In the genomic region with DNA sequence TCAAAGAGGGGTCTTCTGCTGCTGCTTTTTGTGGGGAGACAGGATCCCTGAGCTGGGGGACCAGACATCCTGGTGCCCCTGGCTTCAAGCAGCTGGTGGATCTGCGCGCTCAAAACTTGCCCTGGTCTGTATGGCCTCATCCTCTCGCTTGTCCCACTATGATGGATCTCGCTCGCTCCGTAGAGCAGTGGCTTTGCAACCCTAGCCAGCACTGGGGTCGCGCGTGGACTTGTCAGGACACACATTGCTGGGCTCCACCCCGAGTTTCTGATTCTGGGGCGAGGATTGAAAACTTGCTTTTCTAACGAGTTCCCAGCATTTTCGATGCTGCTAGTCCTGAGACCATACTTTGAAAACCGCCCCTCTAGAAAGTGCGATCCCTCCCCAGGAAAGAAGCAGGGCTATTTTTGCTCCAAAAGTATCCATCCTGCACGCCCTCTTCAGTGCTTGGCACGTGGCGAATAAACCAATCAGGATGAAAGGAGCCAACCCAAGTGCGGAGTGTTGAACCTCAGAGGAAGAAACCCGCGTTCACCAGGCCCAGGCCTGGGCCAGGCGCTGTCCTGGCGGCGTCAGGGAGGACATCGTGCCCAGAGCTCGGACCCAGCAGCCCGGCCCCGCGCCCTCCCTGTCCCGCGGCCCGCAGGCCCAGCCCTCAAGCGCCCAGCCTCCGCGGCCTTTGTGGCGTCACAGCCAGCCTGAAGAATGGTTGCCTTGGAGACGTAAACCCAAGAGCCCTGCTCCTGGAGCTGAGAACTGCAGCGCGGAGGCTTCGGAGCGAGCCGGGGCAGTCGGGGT, we compare ENCODE assay signal across 9 cellular contexts. TPM values are rescaled to one million over a fixed set of nuclear protein-coding genes. Genes with fewer than 3 reads are reported as not detected.
DNase-seq lines count a peak whose midpoint lies in the region; ATAC-seq and TF ChIP-seq lines count a peak whose summit lies in the region.
"Had no signal": no experiment of that assay in that cellular context is flagged by ENCODE, and none has a peak within 500 bp of the region (broad histone marks: within the 10 kb centered on the region; RNA-seq: fewer than 3 reads in every experiment).

A gene (plus strand): TSS at position 731 of the 798 bp plus-strand sequence. CDS start 1,092 bp downstream, outside the sequence.

- H3K9me2 ChIP-seq in OCI-LY7 (ENCODE audit: insufficient read depth, low read length) (no peaks in the 10 kb centered on the region), MM.1S (replicated peaks; ENCODE audit: insufficient read depth, low read length) (no peaks in the 10 kb centered on the region)

- 32 to 71% (median 35%) methylated on average over 19 to 43 of the region's 43 CpGs for WGBS in stomach, 5 donors

- H2AFZ ChIP-seq in OCI-LY7 (ENCODE audit: low read length) (no peak within 1 kb of the TSS), MM.1S (ENCODE audit: low read length) (no peak within 1 kb of the TSS)

- no peak for ATAC-seq in HG02884 (IDR thresholded peaks at IDR 0.05; ENCODE audit: unreplicated experiment)
- ATAC-seq in T-cell (replicated peaks in 1 of 4): no peak

- TF ChIP-seq EP300 in stomach (IDR thresholded peaks at IDR 0.05): no peak

- TF ChIP-seq POLR2A in stomach (IDR thresholded peaks at IDR 0.05): no peak

- H3K4me1 Mint-ChIP-seq in chondrocyte (ENCODE audit: low read depth) (peaks cover 3% of the 10 kb centered on the region), T-cell (peaks cover 3 to 9% (median 5%) of the 10 kb centered on the region in 3 donors)

- H3K27ac ChIP-seq in stomach (no peak within 1 kb of the TSS), OCI-LY7 (ENCODE audit: low read depth, low read length, poor library complexity, severe bottlenecking) (no peak within 1 kb of the TSS), MM.1S (ENCODE audit: low read length) (no peak within 1 kb of the TSS)

- H3K9ac ChIP-seq in MM.1S (ENCODE audit: low read length): no peak within 1 kb of the TSS

- H3K27ac Mint-ChIP-seq in chondrocyte (ENCODE audit: unreplicated experiment) (no peak within 1 kb of the TSS), T-cell (no peak within 1 kb of the TSS)

- H3K27me3 Mint-ChIP-seq in chondrocyte (ENCODE audit: low read depth) (peaks cover 30% of the 10 kb centered on the region), T-cell (peaks cover 62 to 65% of the 10 kb centered on the region in 2 donors)

- H3K4me2 ChIP-seq in OCI-LY7 (ENCODE audit: low read length) (no peak within 1 kb of the TSS), MM.1S (ENCODE audit: low read depth, low read length) (no peak within 1 kb of the TSS)

- intact Hi-C loops in stomach (cut with DNase I; ENCODE audit: low total_unique reads) (loop anchor here (5.0 to 10.0 kb wide), 2 partner anchors 137 to 270 kb away; no protein-coding TSS in a partner anchor), OCI-LY7 (cut with micrococcal nuclease; ENCODE audit: unreplicated experiment) (no loop called here)

- POLR2A ChIA-PET in T-cell (lab: Charles Lee) (no interaction called here), OCI-LY7 (lab: Charles Lee) (no interaction called here)

- no TSS peak for BruUV-seq in OCI-LY7 (replicated peaks; lab: Mats Ljungman, UMichigan)

- H3K9me3 ChIP-seq in stomach (no peaks in the 10 kb centered on the region), OCI-LY7 (ENCODE audit: low read length) (no peaks in the 10 kb centered on the region), MM.1S (replicated peaks; ENCODE audit: insufficient read depth, low read length) (no peaks in the 10 kb centered on the region)

- TF ChIP-seq CTCF in chondrocyte (IDR thresholded peaks at IDR 0.05) (no peak), stomach (IDR thresholded peaks at IDR 0.05) (no peak), OCI-LY7 (conservative IDR thresholded peaks at IDR 0.05; ENCODE audit: low read length) (no peak), MM.1S (IDR thresholded peaks at IDR 0.05; ENCODE audit: low read length) (no peak)

- H3F3A ChIP-seq in MM.1S (ENCODE audit: insufficient read depth, low read length): peaks cover 18% of the 10 kb centered on the region

- peaks cover 0 to 40% (median 19%) of the 10 kb centered on the region in 3 donors for H3K27me3 ChIP-seq in stomach
- H3K27me3 ChIP-seq in MM.1S (replicated peaks; ENCODE audit: insufficient read depth, low read length): no peaks in the 10 kb centered on the region

- H3K4me1 ChIP-seq in stomach (peaks cover 9 to 16% (median 10%) of the 10 kb centered on the region in 4 donors), OCI-LY7 (ENCODE audit: insufficient read depth, low read length, poor library complexity, severe bottlenecking) (peaks cover 9% of the 10 kb centered on the region), MM.1S (ENCODE audit: low read length) (peaks cover 49% of the 10 kb centered on the region)

- H3K36me3 Mint-ChIP-seq in chondrocyte (ENCODE audit: low read depth) (peaks cover 4% of the 10 kb centered on the region), T-cell (no peaks in the 10 kb centered on the region)

- H3K79me2 ChIP-seq in OCI-LY7 (ENCODE audit: insufficient read depth, low read depth, low read length) (no peaks in the 10 kb centered on the region), MM.1S (ENCODE audit: low read length) (no peaks in the 10 kb centered on the region)

- no peaks in the 10 kb centered on the region for H4K20me1 ChIP-seq in OCI-LY7 (ENCODE audit: insufficient read depth, low read length)
- no peaks in the 10 kb centered on the region for H4K20me1 ChIP-seq in MM.1S (ENCODE audit: insufficient read depth, low read length)

- DNase-seq in NCI-H1105 treated with DMSO at 0.1 percent for 48 hours (lab: John Stamatoyannopoulos, UW) (peak; percentile 25), chondrocyte (ENCODE audit: low spot score) (peak; percentile 79), islet precursor cell (peak; percentile 85), stomach (peak; percentile 44), T-cell (no peak), OCI-LY7 (ENCODE audit: low spot score) (no peak), MM.1S (no peak)

- H3K9me3 Mint-ChIP-seq in chondrocyte (ENCODE audit: low read depth) (no peaks in the 10 kb centered on the region), T-cell (no peaks in the 10 kb centered on the region)

- H3K4me3 ChIP-seq in stomach (peak within 1 kb of the TSS; percentile 29 to 42 (median 34)), OCI-LY7 (ENCODE audit: low read depth, low read length, poor library complexity, severe bottlenecking) (no peak within 1 kb of the TSS), MM.1S (ENCODE audit: low read length) (no peak within 1 kb of the TSS)

- H3K36me3 ChIP-seq in stomach (no peaks in the 10 kb centered on the region), OCI-LY7 (ENCODE audit: insufficient read depth, low read length) (no peaks in the 10 kb centered on the region), MM.1S (replicated peaks; ENCODE audit: insufficient read depth, low read length) (no peaks in the 10 kb centered on the region)

- CTCF ChIA-PET in T-cell (lab: Charles Lee) (no interaction called here), OCI-LY7 (lab: Charles Lee; ENCODE audit: unreplicated experiment) (no interaction called here)

- H3K4me3 Mint-ChIP-seq in chondrocyte (ENCODE audit: unreplicated experiment) (no peak within 1 kb of the TSS), T-cell (no peak within 1 kb of the TSS)

RNA-seq across cellular contexts. Expression of the gene that starts here (rescaled TPM):
- total RNA-seq in chondrocyte: not detected in 3 replicates
- total RNA-seq in stomach: not detected
- polyA plus RNA-seq in stomach: not detected
- not detected for total RNA-seq in T-cell
- not detected in 2 replicates for total RNA-seq in OCI-LY7 (2014; rRNA removed; shearing (Covaris generic))
- total RNA-seq in OCI-LY7 (2022): not detected in 2 replicates
- total RNA-seq: liver had no signal
- polyA plus RNA-seq: liver had no signal

Comparison
In these comparisons a context has a peak if more than half of its experiments do, and no peak if none do; other contexts are left out.
1. Peak in DNase-seq in chondrocyte; RNA of the gene not detected or under 1 TPM.
2. Peak in DNase-seq and H3K4me3 ChIP-seq in stomach; RNA of the gene not detected or under 1 TPM.
3. DNase-seq: peak in NCI-H1105 treated with DMSO at 0.1 percent for 48 hours (single experiment) and islet precursor cell (single experiment); none in T-cell (0 of 34), OCI-LY7 (single experiment) and MM.1S (single experiment).